10 cellular contexts compared by ENCODE assay signal in genomic region chr4:112853662-112854256, GRCh38.
DNase-seq lines count a peak whose midpoint lies in the region; ATAC-seq and TF ChIP-seq lines count a peak whose summit lies in the region.
"Had no signal": no experiment of that assay in that cellular context is flagged by ENCODE, and none has a peak within 500 bp of the region (broad histone marks: within the 10 kb centered on the region; RNA-seq: fewer than 3 reads in every experiment).

No MANE protein-coding gene starts in this region.

- H3K14ac ChIP-seq in IMR-90 (replicated peaks; ENCODE audit: low read depth, low read length), result no peak overlapping the region

- no peaks in the 10 kb centered on the region for H3K4me1 ChIP-seq in IMR-90 (ENCODE audit: control insufficient read depth, insufficient read depth, low read length)
- H3K4me1 ChIP-seq in mammary epithelial cell (ENCODE audit: insufficient read depth, low read length), result peaks cover 20% of the 10 kb centered on the region

- H3K9me3 ChIP-seq in IMR-90 (ENCODE audit: control insufficient read depth, insufficient read depth, low read length) (no peaks in the 10 kb centered on the region), mammary epithelial cell (replicated peaks; ENCODE audit: insufficient read depth, low read length) (no peaks in the 10 kb centered on the region)

- no peak overlapping the region for H3K56ac ChIP-seq in IMR-90 (ENCODE audit: extremely low read depth, insufficient read depth, low read length)

- TF ChIP-seq CTCF in Calu3 (IDR thresholded peaks at IDR 0.05; ENCODE audit: unreplicated experiment), result peak; percentile 29
- TF ChIP-seq CTCF in IMR-90 (conservative IDR thresholded peaks at IDR 0.05; ENCODE audit: low read depth, low read length), result peak; percentile 18; the same call in 1 of the 2 replicates
- TF ChIP-seq CTCF in mammary epithelial cell (conservative IDR thresholded peaks at IDR 0.05 in 1 of 2, IDR thresholded peaks at IDR 0.05 in 1 of 2; ENCODE audit: extremely low read depth in 1 of 2, insufficient read depth in 1 of 2, low read depth in 1 of 2, low read length in 2 of 2), result peak; percentile 43 to 62
- TF ChIP-seq CTCF in nephron (IDR thresholded peaks at IDR 0.05; ENCODE audit: unreplicated experiment in 3 of 3), result peak; percentile 39 to 57 (median 56)

- BruUV-seq in Calu3 (replicated peaks; lab: Mats Ljungman, UMichigan), result no TSS peak
- no TSS peak for BruUV-seq in IMR-90 (replicated peaks; lab: Mats Ljungman, UMichigan)
- no TSS peak for BruUV-seq in mammary epithelial cell (replicated peaks; lab: Mats Ljungman, UMichigan)

- no peak overlapping the region for H2BK20ac ChIP-seq in IMR-90 (ENCODE audit: low read depth, low read length)

- dilution Hi-C loops in IMR-90 (cut with HindIII; ENCODE audit: low sequenced_read_pairs, unreplicated experiment) (no loop called here), mammary epithelial cell (cut with HindIII; ENCODE audit: low sequenced_read_pairs) (no loop called here)

- no peak for DNase-seq in Calu3
- DNase-seq in IMR-90, result no peak
- no peak for DNase-seq in mammary epithelial cell
- no peak for DNase-seq in germinal center (ENCODE audit: low spot score)
- no peak for DNase-seq in NCI-H2171 (lab: John Stamatoyannopoulos, UW)
- no peak for DNase-seq in activated naive CD4-positive, alpha-beta T cell treated with anti-CD3 and anti-CD28 coated beads, Interleukin-2, amount 10 ng/mL, durations not matched to agents 7 days and 5 days
- DNase-seq in activated naive CD4-positive, alpha-beta T cell treated with anti-CD3 and anti-CD28 coated beads for 36 hours, result no peak
- DNase-seq: RPMI8226 had no signal

- H3K36me3 ChIP-seq in IMR-90 (ENCODE audit: control insufficient read depth, insufficient read depth, low read length) (no peaks in the 10 kb centered on the region), mammary epithelial cell (ENCODE audit: insufficient read depth, low read length) (no peaks in the 10 kb centered on the region)

- no peak for TF ChIP-seq RAD21 in IMR-90 (IDR thresholded peaks at IDR 0.05; ENCODE audit: low read length)

- CTCF ChIA-PET in Calu3 (lab: Charles Lee) (interaction anchor here (1.0 kb wide), 1 partner anchor 84 kb away, joined by 4 read pairs; no protein-coding TSS in a partner anchor), IMR-90 (lab: Yijun Ruan, JAX) (interaction anchor here (0.6 kb wide), 1 partner anchor 48 kb away, joined by 6 read pairs; no protein-coding TSS in a partner anchor), mammary epithelial cell (lab: Charles Lee; ENCODE audit: low non-redundant PET) (no interaction called here)
- CTCF ChIA-PET in activated naive CD4-positive, alpha-beta T cell treated with anti-CD3 and anti-CD28 coated beads, Interleukin-2, amount 10 ng/mL, durations not matched to agents 7 days and 5 days (lab: Charles Lee), result no interaction called here
- CTCF ChIA-PET in activated naive CD4-positive, alpha-beta T cell treated with anti-CD3 and anti-CD28 coated beads for 36 hours (lab: Charles Lee), result interaction anchor here (1.3 kb wide), 1 partner anchor 40 kb away, joined by 3 read pairs; no protein-coding TSS in a partner anchor

- H3K4me3 ChIP-seq in IMR-90 (ENCODE audit: insufficient read depth, low read depth, low read length) (no peak overlapping the region), mammary epithelial cell (replicated peaks in 1 of 3; ENCODE audit: insufficient read depth in 1 of 3, low read depth in 2 of 3, low read length in 3 of 3) (no peak overlapping the region)
- H3K4me3 ChIP-seq: K562 had no signal

- H3K79me2 ChIP-seq in mammary epithelial cell (ENCODE audit: insufficient read depth, low read length), result no peaks in the 10 kb centered on the region

- H3K9me1 ChIP-seq in IMR-90 (ENCODE audit: insufficient read depth, low read length), result no peaks in the 10 kb centered on the region

- no peak overlapping the region for H2AK5ac ChIP-seq in IMR-90 (ENCODE audit: low read depth, low read length)

- 100% methylated on average over 1 of the region's 3 CpGs; no CpG with 5 or more reads in 1 of the 2 experiments for WGBS in IMR-90 (ENCODE audit: extremely low coverage in 2 of 2, insufficient read length in 1 of 2), 2 experiments
- WGBS in mammary epithelial cell (ENCODE audit: low coverage, missing lambda C conversion rate), result 35% methylated on average over 3 of the region's 3 CpGs

- H3K27ac ChIP-seq in IMR-90 (ENCODE audit: insufficient read depth, low read length), result no peak overlapping the region
- no peak overlapping the region for H3K27ac ChIP-seq in mammary epithelial cell (ENCODE audit: insufficient read depth, low read depth, low read length)

- H3K27me3 ChIP-seq in IMR-90 (ENCODE audit: control insufficient read depth, insufficient read depth, low read length) (no peaks in the 10 kb centered on the region), mammary epithelial cell (ENCODE audit: insufficient read depth, low read length) (no peaks in the 10 kb centered on the region)

- POLR2A ChIA-PET in IMR-90 (lab: Charles Lee; ENCODE audit: unreplicated experiment), result no interaction called here

- H4K8ac ChIP-seq in IMR-90 (ENCODE audit: low read depth in 2 of 2, low read length in 2 of 2), result no peak overlapping the region

- no peak overlapping the region for H3K9ac ChIP-seq in IMR-90 (ENCODE audit: low read depth, low read length)
- H3K9ac ChIP-seq in mammary epithelial cell (ENCODE audit: insufficient read depth, low read length), result no peak overlapping the region

- in situ Hi-C loops in IMR-90 (cut with MboI; ENCODE audit: low sequenced_read_pairs) (no loop called here), mammary epithelial cell (cut with MboI; ENCODE audit: low sequenced_read_pairs in 2 of 2) (loop anchor here in 1 of 2 donors (5.0 kb wide), 1 partner anchor 84 kb away; no protein-coding TSS in a partner anchor)

- H2BK15ac ChIP-seq in IMR-90 (ENCODE audit: low read depth, low read length), result no peak overlapping the region

- H3K36me3 Mint-ChIP-seq in Calu3 (ENCODE audit: insufficient read depth, unreplicated experiment) (no peaks in the 10 kb centered on the region), nephron (ENCODE audit: low read depth) (no peaks in the 10 kb centered on the region)
- H3K36me3 Mint-ChIP-seq in activated naive CD4-positive, alpha-beta T cell treated with anti-CD3 and anti-CD28 coated beads, Interleukin-2, amount 10 ng/mL, durations not matched to agents 7 days and 5 days, result no peaks in the 10 kb centered on the region
- H3K36me3 Mint-ChIP-seq in activated naive CD4-positive, alpha-beta T cell treated with anti-CD3 and anti-CD28 coated beads for 36 hours (ENCODE audit: low read depth), result no peaks in the 10 kb centered on the region

- no peak overlapping the region for H2AK9ac ChIP-seq in IMR-90 (replicated peaks; ENCODE audit: low read depth, low read length, poor library complexity)

- H3K4me3 Mint-ChIP-seq in Calu3 (ENCODE audit: low read depth, unreplicated experiment), result no peak overlapping the region
- no peak overlapping the region for H3K4me3 Mint-ChIP-seq in nephron
- H3K4me3 Mint-ChIP-seq in activated naive CD4-positive, alpha-beta T cell treated with anti-CD3 and anti-CD28 coated beads, Interleukin-2, amount 10 ng/mL, durations not matched to agents 7 days and 5 days, result no peak overlapping the region
- H3K4me3 Mint-ChIP-seq in activated naive CD4-positive, alpha-beta T cell treated with anti-CD3 and anti-CD28 coated beads for 36 hours, result no peak overlapping the region

- H3K79me1 ChIP-seq in IMR-90 (ENCODE audit: low read depth in 1 of 2, low read length in 2 of 2), result no peaks in the 10 kb centered on the region

- no peak overlapping the region for H3K4ac ChIP-seq in IMR-90 (ENCODE audit: low read depth, low read length)

- intact Hi-C loops in Calu3 (cut with micrococcal nuclease; ENCODE audit: unreplicated experiment), result loop anchor here (1.0 kb wide), 2 partner anchors 85 to 241 kb away; no protein-coding TSS in a partner anchor
- intact Hi-C loops in IMR-90 (cut with micrococcal nuclease), result loop anchor here (5.0 kb wide), 1 partner anchor 84 kb away; no protein-coding TSS in a partner anchor
- intact Hi-C loops in mammary epithelial cell (cut with micrococcal nuclease), result loop anchor here (1.0 kb wide), 2 partner anchors 85 to 241 kb away; no protein-coding TSS in a partner anchor
- intact Hi-C loops in activated naive CD4-positive, alpha-beta T cell treated with anti-CD3 and anti-CD28 coated beads for 36 hours (cut with micrococcal nuclease), result no loop called here

- H2AFZ ChIP-seq in IMR-90 (replicated peaks; ENCODE audit: low read length, poor library complexity), result no peak overlapping the region
- no peak overlapping the region for H2AFZ ChIP-seq in mammary epithelial cell (ENCODE audit: low read depth, low read length)

- no peak for TF ChIP-seq POLR2A in IMR-90 (IDR thresholded peaks at IDR 0.05; ENCODE audit: low read depth, low read length)

- H3K18ac ChIP-seq in IMR-90 (ENCODE audit: low read depth, low read length), result no peak overlapping the region

- ATAC-seq in IMR-90 (ENCODE audit: low read depth), result no peak
- ATAC-seq: K562 had no signal

- H2BK120ac ChIP-seq in IMR-90 (ENCODE audit: low read depth, low read length), result no peak overlapping the region

- no peak overlapping the region for H3K27ac Mint-ChIP-seq in Calu3 (ENCODE audit: unreplicated experiment)
- peak overlapping the region in 2 of 3 experiments; percentile 0 to 40 for H3K27ac Mint-ChIP-seq in nephron
- no peak overlapping the region for H3K27ac Mint-ChIP-seq in activated naive CD4-positive, alpha-beta T cell treated with anti-CD3 and anti-CD28 coated beads, Interleukin-2, amount 10 ng/mL, durations not matched to agents 7 days and 5 days
- no peak overlapping the region for H3K27ac Mint-ChIP-seq in activated naive CD4-positive, alpha-beta T cell treated with anti-CD3 and anti-CD28 coated beads for 36 hours

- H3K23ac ChIP-seq in IMR-90 (ENCODE audit: low read depth, low read length), result no peak overlapping the region

- H3K4me2 ChIP-seq in IMR-90 (ENCODE audit: low read depth, low read length) (no peak overlapping the region), mammary epithelial cell (ENCODE audit: insufficient read depth, low read depth, low read length) (no peak overlapping the region)

- H3K4me1 Mint-ChIP-seq in Calu3 (ENCODE audit: low read depth, unreplicated experiment), result peaks cover 10% of the 10 kb centered on the region
- H3K4me1 Mint-ChIP-seq in nephron, result peaks cover 27% of the 10 kb centered on the region
- no peaks in the 10 kb centered on the region for H3K4me1 Mint-ChIP-seq in activated naive CD4-positive, alpha-beta T cell treated with anti-CD3 and anti-CD28 coated beads, Interleukin-2, amount 10 ng/mL, durations not matched to agents 7 days and 5 days
- H3K4me1 Mint-ChIP-seq in activated naive CD4-positive, alpha-beta T cell treated with anti-CD3 and anti-CD28 coated beads for 36 hours (ENCODE audit: low read depth), result no peaks in the 10 kb centered on the region

- H3K27me3 Mint-ChIP-seq in Calu3 (ENCODE audit: unreplicated experiment) (no peaks in the 10 kb centered on the region), nephron (ENCODE audit: low read depth) (no peaks in the 10 kb centered on the region)
- H3K27me3 Mint-ChIP-seq in activated naive CD4-positive, alpha-beta T cell treated with anti-CD3 and anti-CD28 coated beads, Interleukin-2, amount 10 ng/mL, durations not matched to agents 7 days and 5 days, result no peaks in the 10 kb centered on the region
- peaks cover 11% of the 10 kb centered on the region for H3K27me3 Mint-ChIP-seq in activated naive CD4-positive, alpha-beta T cell treated with anti-CD3 and anti-CD28 coated beads for 36 hours (ENCODE audit: low read depth)

- H4K91ac ChIP-seq in IMR-90 (ENCODE audit: insufficient read depth, low read depth, low read length), result no peak overlapping the region

- no peak overlapping the region for H4K5ac ChIP-seq in IMR-90 (ENCODE audit: low read depth, low read length)

- H4K20me1 ChIP-seq in IMR-90 (ENCODE audit: insufficient read depth, low read length), result no peaks in the 10 kb centered on the region
- H4K20me1 ChIP-seq in mammary epithelial cell (ENCODE audit: insufficient read depth, low read length), result no peaks in the 10 kb centered on the region

- H2BK5ac ChIP-seq in IMR-90 (ENCODE audit: low read depth, low read length, poor library complexity, severe bottlenecking), result no peak overlapping the region

- H3K9me3 Mint-ChIP-seq in Calu3 (ENCODE audit: low read depth, unreplicated experiment) (no peaks in the 10 kb centered on the region), nephron (no peaks in the 10 kb centered on the region)
- no peaks in the 10 kb centered on the region for H3K9me3 Mint-ChIP-seq in activated naive CD4-positive, alpha-beta T cell treated with anti-CD3 and anti-CD28 coated beads, Interleukin-2, amount 10 ng/mL, durations not matched to agents 7 days and 5 days
- no peaks in the 10 kb centered on the region for H3K9me3 Mint-ChIP-seq in activated naive CD4-positive, alpha-beta T cell treated with anti-CD3 and anti-CD28 coated beads for 36 hours

Comparison
In these comparisons a context has a peak if more than half of its experiments do, and no peak if none do; other contexts are left out.
1. CTCF ChIA-PET loops: an anchor here in Calu3 (1.0 kb wide), IMR-90 (0.6 kb wide) and activated naive CD4-positive, alpha-beta T cell treated with anti-CD3 and anti-CD28 coated beads for 36 hours (1.3 kb wide); none called in mammary epithelial cell and activated naive CD4-positive, alpha-beta T cell treated with anti-CD3 and anti-CD28 coated beads, Interleukin-2, amount 10 ng/mL, durations not matched to agents 7 days and 5 days.
2. H3K27ac Mint-ChIP-seq: peak in nephron (2 of 3); none in Calu3 (single experiment), activated naive CD4-positive, alpha-beta T cell treated with anti-CD3 and anti-CD28 coated beads, Interleukin-2, amount 10 ng/mL, durations not matched to agents 7 days and 5 days (single experiment) and activated naive CD4-positive, alpha-beta T cell treated with anti-CD3 and anti-CD28 coated beads for 36 hours (single experiment).
3. Peak in every context shown above with its lines, with median percentiles within 50 percentile points of each other: CTCF ChIP-seq.